In the genomic region with DNA sequence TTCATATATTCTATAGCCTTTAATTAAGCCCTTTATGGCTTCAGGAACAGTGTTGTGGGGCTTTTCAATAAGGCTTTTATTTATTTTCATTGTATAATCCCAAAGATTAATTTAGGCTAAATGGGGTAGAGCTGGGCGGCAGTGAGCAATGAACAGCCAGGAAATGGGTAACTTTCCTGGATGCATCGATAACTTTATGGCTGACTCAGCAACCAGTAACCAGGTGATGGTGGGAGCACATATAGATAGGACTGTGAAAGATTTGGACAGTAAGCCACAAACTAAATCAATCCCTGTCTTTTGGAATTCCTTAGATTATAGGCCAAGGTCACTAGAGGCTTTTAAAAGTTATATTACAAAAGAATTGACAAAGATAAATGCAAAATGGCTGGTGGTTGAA, we compare ENCODE assay signal across 35 cellular contexts.
"Had no signal": no experiment of that assay in that cellular context is flagged by ENCODE, and none has a peak within 500 bp of the region (broad histone marks: within the 10 kb centered on the region; RNA-seq: fewer than 3 reads in every experiment).

No MANE protein-coding gene starts in this region.

- H3K4me3 ChIP-seq: MG63 had no signal

- H3K9me3 ChIP-seq: MG63 had no signal

- DNase-seq: MG63, MM.1S, MV-4-11, NCI-H1048, NCI-H1092, NCI-H1092 treated with DMSO at 0.1 percent for 48 hours, NCI-H1105, NCI-H1105 treated with DMSO at 0.1 percent for 48 hours, NCI-H1417, NCI-H1417 treated with DMSO at 0.1 percent for 48 hours, NCI-H1436, NCI-H1436 treated with DMSO at 0.1 percent for 48 hours, NCI-H146, NCI-H1694, NCI-H1694 treated with DMSO at 0.1 percent for 48 hours, NCI-H187, NCI-H187 treated with DMSO at 0.1 percent for 48 hours, NCI-H1930, NCI-H2029, NCI-H2029 treated with DMSO at 0.1 percent for 48 hours, NCI-H2081, NCI-H2081 treated with DMSO at 0.1 percent for 48 hours, NCI-H2107, NCI-H2171, NCI-H2171 treated with DMSO at 0.1 percent for 48 hours, NCI-H2227 treated with DMSO at 0.1 percent for 48 hours, NCI-H226, NCI-H345, NCI-H446, NCI-H446 treated with DMSO at 0.1 percent for 48 hours, NCI-H510A, NCI-H510A treated with DMSO at 0.1 percent for 48 hours, NCI-H524, NCI-H524 treated with DMSO at 0.1 percent for 48 hours, NCI-H526 had no signal

- H3K36me3 ChIP-seq: MG63 had no signal

- H3K27me3 ChIP-seq: MG63 had no signal
